In genomic region chr11:61297341-61297740, GRCh38 we compare ENCODE assay signal across 3 cellular contexts.
TF ChIP-seq lines count a peak whose summit lies in the region.

No MANE protein-coding gene starts in this region.

TF ChIP-seq in HepG2, 621 proteins besides CTCF, POLR2A, EP300 and RAD21:
- TF ChIP-seq, protein P1, sequence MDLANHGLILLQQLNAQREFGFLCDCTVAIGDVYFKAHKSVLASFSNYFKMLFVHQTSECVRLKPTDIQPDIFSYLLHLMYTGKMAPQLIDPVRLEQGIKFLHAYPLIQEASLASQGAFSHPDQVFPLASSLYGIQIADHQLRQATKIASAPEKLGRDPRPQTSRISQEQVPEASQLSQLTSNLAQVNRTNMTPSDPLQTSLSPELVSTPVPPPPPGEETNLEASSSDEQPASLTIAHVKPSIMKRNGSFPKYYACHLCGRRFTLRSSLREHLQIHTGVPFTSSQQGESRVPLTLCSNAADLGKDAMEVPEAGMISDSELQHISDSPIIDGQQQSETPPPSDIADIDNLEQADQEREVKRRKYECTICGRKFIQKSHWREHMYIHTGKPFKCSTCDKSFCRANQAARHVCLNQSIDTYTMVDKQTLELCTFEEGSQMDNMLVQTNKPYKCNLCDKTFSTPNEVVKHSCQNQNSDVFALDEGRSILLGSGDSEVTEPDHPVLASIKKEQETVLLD (CRISPR knock-in tag; IDR thresholded peaks at IDR 0.05; ENCODE audit: low read depth), result 0 out of 2 replicates have a peak, but pooled peaks have one; percentile 37
- no peak for TF ChIP-seq ZNF367 (CRISPR knock-in tag; IDR thresholded peaks at IDR 0.05; ENCODE audit: borderline replicate concordance)

TF ChIP-seq in GM12878, 131 proteins besides CTCF, POLR2A, EP300 and RAD21 (continues in another document):
- no peak for TF ChIP-seq PAX5 (IDR thresholded peaks at IDR 0.05; ENCODE audit: borderline replicate concordance, low read depth, low read length)
- TF ChIP-seq CREM (IDR thresholded peaks at IDR 0.05; ENCODE audit: low read depth), result no peak
- TF ChIP-seq NR2C2 (IDR thresholded peaks at IDR 0.05; ENCODE audit: borderline replicate concordance, control insufficient read depth, insufficient read length, low read depth), result no peak
- TF ChIP-seq, protein P2, sequence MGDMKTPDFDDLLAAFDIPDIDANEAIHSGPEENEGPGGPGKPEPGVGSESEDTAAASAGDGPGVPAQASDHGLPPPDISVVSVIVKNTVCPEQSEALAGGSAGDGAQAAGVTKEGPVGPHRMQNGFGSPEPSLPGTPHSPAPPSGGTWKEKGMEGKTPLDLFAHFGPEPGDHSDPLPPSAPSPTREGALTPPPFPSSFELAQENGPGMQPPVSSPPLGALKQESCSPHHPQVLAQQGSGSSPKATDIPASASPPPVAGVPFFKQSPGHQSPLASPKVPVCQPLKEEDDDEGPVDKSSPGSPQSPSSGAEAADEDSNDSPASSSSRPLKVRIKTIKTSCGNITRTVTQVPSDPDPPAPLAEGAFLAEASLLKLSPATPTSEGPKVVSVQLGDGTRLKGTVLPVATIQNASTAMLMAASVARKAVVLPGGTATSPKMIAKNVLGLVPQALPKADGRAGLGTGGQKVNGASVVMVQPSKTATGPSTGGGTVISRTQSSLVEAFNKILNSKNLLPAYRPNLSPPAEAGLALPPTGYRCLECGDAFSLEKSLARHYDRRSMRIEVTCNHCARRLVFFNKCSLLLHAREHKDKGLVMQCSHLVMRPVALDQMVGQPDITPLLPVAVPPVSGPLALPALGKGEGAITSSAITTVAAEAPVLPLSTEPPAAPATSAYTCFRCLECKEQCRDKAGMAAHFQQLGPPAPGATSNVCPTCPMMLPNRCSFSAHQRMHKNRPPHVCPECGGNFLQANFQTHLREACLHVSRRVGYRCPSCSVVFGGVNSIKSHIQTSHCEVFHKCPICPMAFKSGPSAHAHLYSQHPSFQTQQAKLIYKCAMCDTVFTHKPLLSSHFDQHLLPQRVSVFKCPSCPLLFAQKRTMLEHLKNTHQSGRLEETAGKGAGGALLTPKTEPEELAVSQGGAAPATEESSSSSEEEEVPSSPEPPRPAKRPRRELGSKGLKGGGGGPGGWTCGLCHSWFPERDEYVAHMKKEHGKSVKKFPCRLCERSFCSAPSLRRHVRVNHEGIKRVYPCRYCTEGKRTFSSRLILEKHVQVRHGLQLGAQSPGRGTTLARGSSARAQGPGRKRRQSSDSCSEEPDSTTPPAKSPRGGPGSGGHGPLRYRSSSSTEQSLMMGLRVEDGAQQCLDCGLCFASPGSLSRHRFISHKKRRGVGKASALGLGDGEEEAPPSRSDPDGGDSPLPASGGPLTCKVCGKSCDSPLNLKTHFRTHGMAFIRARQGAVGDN (IDR thresholded peaks at IDR 0.05), result no peak
- no peak for TF ChIP-seq EGR1 (IDR thresholded peaks at IDR 0.05; ENCODE audit: borderline replicate concordance in 1 of 2, low read depth in 2 of 2, low read length in 2 of 2)
- no peak for TF ChIP-seq SKIL (IDR thresholded peaks at IDR 0.05; ENCODE audit: low read depth, poor library complexity, severe bottlenecking)
- no peak for TF ChIP-seq SREBF1 (IDR thresholded peaks at IDR 0.05; ENCODE audit: low read length)
- TF ChIP-seq, protein P3, sequence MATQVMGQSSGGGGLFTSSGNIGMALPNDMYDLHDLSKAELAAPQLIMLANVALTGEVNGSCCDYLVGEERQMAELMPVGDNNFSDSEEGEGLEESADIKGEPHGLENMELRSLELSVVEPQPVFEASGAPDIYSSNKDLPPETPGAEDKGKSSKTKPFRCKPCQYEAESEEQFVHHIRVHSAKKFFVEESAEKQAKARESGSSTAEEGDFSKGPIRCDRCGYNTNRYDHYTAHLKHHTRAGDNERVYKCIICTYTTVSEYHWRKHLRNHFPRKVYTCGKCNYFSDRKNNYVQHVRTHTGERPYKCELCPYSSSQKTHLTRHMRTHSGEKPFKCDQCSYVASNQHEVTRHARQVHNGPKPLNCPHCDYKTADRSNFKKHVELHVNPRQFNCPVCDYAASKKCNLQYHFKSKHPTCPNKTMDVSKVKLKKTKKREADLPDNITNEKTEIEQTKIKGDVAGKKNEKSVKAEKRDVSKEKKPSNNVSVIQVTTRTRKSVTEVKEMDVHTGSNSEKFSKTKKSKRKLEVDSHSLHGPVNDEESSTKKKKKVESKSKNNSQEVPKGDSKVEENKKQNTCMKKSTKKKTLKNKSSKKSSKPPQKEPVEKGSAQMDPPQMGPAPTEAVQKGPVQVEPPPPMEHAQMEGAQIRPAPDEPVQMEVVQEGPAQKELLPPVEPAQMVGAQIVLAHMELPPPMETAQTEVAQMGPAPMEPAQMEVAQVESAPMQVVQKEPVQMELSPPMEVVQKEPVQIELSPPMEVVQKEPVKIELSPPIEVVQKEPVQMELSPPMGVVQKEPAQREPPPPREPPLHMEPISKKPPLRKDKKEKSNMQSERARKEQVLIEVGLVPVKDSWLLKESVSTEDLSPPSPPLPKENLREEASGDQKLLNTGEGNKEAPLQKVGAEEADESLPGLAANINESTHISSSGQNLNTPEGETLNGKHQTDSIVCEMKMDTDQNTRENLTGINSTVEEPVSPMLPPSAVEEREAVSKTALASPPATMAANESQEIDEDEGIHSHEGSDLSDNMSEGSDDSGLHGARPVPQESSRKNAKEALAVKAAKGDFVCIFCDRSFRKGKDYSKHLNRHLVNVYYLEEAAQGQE (IDR thresholded peaks at IDR 0.05; ENCODE audit: low read depth, low read length), result no peak
- TF ChIP-seq ZNF207 (IDR thresholded peaks at IDR 0.05; ENCODE audit: borderline replicate concordance), result no peak
- TF ChIP-seq CBFB (IDR thresholded peaks at IDR 0.05; ENCODE audit: low read depth), result no peak
- no peak for TF ChIP-seq RBBP5 (conservative IDR thresholded peaks at IDR 0.05)
- TF ChIP-seq DPF2 (IDR thresholded peaks at IDR 0.05), result no peak
- no peak for TF ChIP-seq BACH1 (IDR thresholded peaks at IDR 0.05; ENCODE audit: borderline replicate concordance)
- no peak for TF ChIP-seq SMAD1 (IDR thresholded peaks at IDR 0.05; ENCODE audit: low read depth, partially characterized antibody)

TF ChIP-seq in HEK293T, 16 proteins besides CTCF, POLR2A, EP300 and RAD21:
- TF ChIP-seq FOXM1 (IDR thresholded peaks at IDR 0.05; ENCODE audit: borderline replicate concordance) (no peak), L3MBTL2 (conservative IDR thresholded peaks at IDR 0.05) (no peak), SP1 (IDR thresholded peaks at IDR 0.05) (no peak), FOXK2 (IDR thresholded peaks at IDR 0.05) (no peak)
